Comparison of ENCODE assay signal across 8 cellular contexts in the genomic region with DNA sequence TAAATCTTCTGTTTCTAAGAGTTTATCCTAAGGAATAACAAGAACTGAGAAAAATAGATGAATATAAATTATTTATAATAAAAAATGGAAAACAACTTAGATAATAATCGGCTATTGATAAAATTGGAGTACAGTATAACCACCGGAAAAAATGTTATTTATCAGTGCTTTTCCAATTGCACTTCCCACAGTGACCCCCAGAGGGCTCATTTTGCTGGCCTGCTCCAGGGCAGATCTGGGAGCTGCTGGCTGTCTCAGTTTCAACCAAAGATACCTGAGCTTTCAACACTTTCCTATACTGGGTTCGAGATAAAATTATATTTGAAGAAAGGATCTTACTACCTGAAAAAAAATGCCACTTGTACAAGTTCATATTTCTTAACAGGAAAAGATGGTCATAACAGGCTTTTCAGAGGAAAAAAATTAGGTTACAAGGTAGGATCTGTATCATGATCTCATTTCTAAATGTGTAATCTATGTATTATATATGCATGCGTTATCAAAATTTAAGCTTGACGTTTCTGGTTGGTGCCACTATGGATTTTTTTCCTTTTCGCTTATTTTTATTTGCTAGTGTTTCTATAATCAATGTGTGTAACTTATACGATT.
DNase-seq lines count a peak whose midpoint lies in the region; ATAC-seq and TF ChIP-seq lines count a peak whose summit lies in the region.

No MANE protein-coding gene starts in this region.

- H3K36me3 ChIP-seq in DOHH2 (ENCODE audit: control insufficient read depth, low read length), result no peaks in the 10 kb centered on the region

- H4K20me1 ChIP-seq in DOHH2 (ENCODE audit: control insufficient read depth, insufficient read depth, low read depth, low read length), result no peaks in the 10 kb centered on the region

- no peak overlapping the region for H3K4me2 ChIP-seq in DOHH2 (ENCODE audit: low read length)

- TF ChIP-seq CTCF in DOHH2 (IDR thresholded peaks at IDR 0.05; ENCODE audit: low read depth, low read length, poor library complexity, severe bottlenecking), result peak; percentile 81

- H3F3A ChIP-seq in DOHH2 (ENCODE audit: control insufficient read depth, insufficient read depth), result no peaks in the 10 kb centered on the region

- no peaks in the 10 kb centered on the region for H3K9me3 ChIP-seq in DOHH2 (ENCODE audit: control insufficient read depth, insufficient read depth, low read length)

- H3K4me3 ChIP-seq in DOHH2 (ENCODE audit: low read length), result no peak overlapping the region

- no peaks in the 10 kb centered on the region for H3K79me2 ChIP-seq in DOHH2 (ENCODE audit: control insufficient read depth, low read length)

- no peaks in the 10 kb centered on the region for H3K27me3 ChIP-seq in DOHH2 (ENCODE audit: control insufficient read depth, low read length)

- ATAC-seq in GM21360 (IDR thresholded peaks at IDR 0.05; ENCODE audit: unreplicated experiment) (peak; percentile 87), SK-N-SH treated with all-trans-retinoic acid at 6 μM for 48 hours (peak; percentile 83)

- H3K27ac ChIP-seq in DOHH2 (ENCODE audit: low read depth, low read length), result no peak overlapping the region

- no peaks in the 10 kb centered on the region for H3K9me2 ChIP-seq in DOHH2 (replicated peaks; ENCODE audit: control insufficient read depth, low read length)

- DNase-seq in HuH-7 (ENCODE audit: low spot score) (peak; percentile 63), amygdala (lab: John Stamatoyannopoulos, UW) (peak in 31 of 56 donors; percentile 1 to 77 (median 25)), hippocampal formation (lab: John Stamatoyannopoulos, UW) (peak; percentile 24 to 37), retina (no peak)
- peak; percentile 11 to 36 for DNase-seq in stimulated activated CD4-positive, alpha-beta T cell treated with anti-CD3 and anti-CD28 coated beads, Interleukin-1b, Interleukin-23, amount 100 ng/mL, for 1 hour (ENCODE audit: low read depth in 2 of 2)

- no peaks in the 10 kb centered on the region for H3K4me1 ChIP-seq in DOHH2 (ENCODE audit: control insufficient read depth, low read length)

TF ChIP-seq in SK-N-SH treated with all-trans-retinoic acid at 6 μM for 48 hours, 23 proteins besides CTCF, POLR2A, EP300 and RAD21:
- TF ChIP-seq PPARA (CRISPR knock-in tag; IDR thresholded peaks at IDR 0.05; ENCODE audit: borderline replicate concordance) (no peak), ZC3H10 (CRISPR knock-in tag; IDR thresholded peaks at IDR 0.05) (no peak), TCF4 (CRISPR knock-in tag; IDR thresholded peaks at IDR 0.05; ENCODE audit: borderline replicate concordance) (no peak), ZFP30 (CRISPR knock-in tag; IDR thresholded peaks at IDR 0.05) (no peak), ESRRG (CRISPR knock-in tag; IDR thresholded peaks at IDR 0.05) (no peak), ZNF70 (CRISPR knock-in tag; IDR thresholded peaks at IDR 0.05) (no peak), BACH2 (CRISPR knock-in tag; IDR thresholded peaks at IDR 0.05; ENCODE audit: borderline replicate concordance) (no peak), ZNF565 (CRISPR knock-in tag; conservative IDR thresholded peaks at IDR 0.05; ENCODE audit: low read depth) (no peak), RARB (CRISPR knock-in tag; IDR thresholded peaks at IDR 0.05) (no peak), CSDC2 (CRISPR knock-in tag; IDR thresholded peaks at IDR 0.05) (no peak), OSR1 (CRISPR knock-in tag; IDR thresholded peaks at IDR 0.05) (no peak), ARNTL (CRISPR knock-in tag; IDR thresholded peaks at IDR 0.05; ENCODE audit: borderline replicate concordance, low read depth) (no peak), ISL1 (CRISPR knock-in tag; IDR thresholded peaks at IDR 0.05) (no peak), SNAI2 (CRISPR knock-in tag; IDR thresholded peaks at IDR 0.05) (no peak)
- TF ChIP-seq, protein P1, sequence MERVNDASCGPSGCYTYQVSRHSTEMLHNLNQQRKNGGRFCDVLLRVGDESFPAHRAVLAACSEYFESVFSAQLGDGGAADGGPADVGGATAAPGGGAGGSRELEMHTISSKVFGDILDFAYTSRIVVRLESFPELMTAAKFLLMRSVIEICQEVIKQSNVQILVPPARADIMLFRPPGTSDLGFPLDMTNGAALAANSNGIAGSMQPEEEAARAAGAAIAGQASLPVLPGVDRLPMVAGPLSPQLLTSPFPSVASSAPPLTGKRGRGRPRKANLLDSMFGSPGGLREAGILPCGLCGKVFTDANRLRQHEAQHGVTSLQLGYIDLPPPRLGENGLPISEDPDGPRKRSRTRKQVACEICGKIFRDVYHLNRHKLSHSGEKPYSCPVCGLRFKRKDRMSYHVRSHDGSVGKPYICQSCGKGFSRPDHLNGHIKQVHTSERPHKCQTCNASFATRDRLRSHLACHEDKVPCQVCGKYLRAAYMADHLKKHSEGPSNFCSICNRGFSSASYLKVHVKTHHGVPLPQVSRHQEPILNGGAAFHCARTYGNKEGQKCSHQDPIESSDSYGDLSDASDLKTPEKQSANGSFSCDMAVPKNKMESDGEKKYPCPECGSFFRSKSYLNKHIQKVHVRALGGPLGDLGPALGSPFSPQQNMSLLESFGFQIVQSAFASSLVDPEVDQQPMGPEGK (CRISPR knock-in tag; IDR thresholded peaks at IDR 0.05; ENCODE audit: borderline replicate concordance), result no peak
- TF ChIP-seq, protein P2, sequence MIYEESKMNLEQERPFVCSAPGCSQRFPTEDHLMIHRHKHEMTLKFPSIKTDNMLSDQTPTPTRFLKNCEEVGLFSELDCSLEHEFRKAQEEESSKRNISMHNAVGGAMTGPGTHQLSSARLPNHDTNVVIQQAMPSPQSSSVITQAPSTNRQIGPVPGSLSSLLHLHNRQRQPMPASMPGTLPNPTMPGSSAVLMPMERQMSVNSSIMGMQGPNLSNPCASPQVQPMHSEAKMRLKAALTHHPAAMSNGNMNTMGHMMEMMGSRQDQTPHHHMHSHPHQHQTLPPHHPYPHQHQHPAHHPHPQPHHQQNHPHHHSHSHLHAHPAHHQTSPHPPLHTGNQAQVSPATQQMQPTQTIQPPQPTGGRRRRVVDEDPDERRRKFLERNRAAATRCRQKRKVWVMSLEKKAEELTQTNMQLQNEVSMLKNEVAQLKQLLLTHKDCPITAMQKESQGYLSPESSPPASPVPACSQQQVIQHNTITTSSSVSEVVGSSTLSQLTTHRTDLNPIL (CRISPR knock-in tag; IDR thresholded peaks at IDR 0.05; ENCODE audit: low read depth), result no peak
- TF ChIP-seq, protein P3, sequence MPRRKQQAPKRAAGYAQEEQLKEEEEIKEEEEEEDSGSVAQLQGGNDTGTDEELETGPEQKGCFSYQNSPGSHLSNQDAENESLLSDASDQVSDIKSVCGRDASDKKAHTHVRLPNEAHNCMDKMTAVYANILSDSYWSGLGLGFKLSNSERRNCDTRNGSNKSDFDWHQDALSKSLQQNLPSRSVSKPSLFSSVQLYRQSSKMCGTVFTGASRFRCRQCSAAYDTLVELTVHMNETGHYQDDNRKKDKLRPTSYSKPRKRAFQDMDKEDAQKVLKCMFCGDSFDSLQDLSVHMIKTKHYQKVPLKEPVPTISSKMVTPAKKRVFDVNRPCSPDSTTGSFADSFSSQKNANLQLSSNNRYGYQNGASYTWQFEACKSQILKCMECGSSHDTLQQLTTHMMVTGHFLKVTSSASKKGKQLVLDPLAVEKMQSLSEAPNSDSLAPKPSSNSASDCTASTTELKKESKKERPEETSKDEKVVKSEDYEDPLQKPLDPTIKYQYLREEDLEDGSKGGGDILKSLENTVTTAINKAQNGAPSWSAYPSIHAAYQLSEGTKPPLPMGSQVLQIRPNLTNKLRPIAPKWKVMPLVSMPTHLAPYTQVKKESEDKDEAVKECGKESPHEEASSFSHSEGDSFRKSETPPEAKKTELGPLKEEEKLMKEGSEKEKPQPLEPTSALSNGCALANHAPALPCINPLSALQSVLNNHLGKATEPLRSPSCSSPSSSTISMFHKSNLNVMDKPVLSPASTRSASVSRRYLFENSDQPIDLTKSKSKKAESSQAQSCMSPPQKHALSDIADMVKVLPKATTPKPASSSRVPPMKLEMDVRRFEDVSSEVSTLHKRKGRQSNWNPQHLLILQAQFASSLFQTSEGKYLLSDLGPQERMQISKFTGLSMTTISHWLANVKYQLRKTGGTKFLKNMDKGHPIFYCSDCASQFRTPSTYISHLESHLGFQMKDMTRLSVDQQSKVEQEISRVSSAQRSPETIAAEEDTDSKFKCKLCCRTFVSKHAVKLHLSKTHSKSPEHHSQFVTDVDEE (CRISPR knock-in tag; IDR thresholded peaks at IDR 0.05), result no peak
- TF ChIP-seq, protein P4, sequence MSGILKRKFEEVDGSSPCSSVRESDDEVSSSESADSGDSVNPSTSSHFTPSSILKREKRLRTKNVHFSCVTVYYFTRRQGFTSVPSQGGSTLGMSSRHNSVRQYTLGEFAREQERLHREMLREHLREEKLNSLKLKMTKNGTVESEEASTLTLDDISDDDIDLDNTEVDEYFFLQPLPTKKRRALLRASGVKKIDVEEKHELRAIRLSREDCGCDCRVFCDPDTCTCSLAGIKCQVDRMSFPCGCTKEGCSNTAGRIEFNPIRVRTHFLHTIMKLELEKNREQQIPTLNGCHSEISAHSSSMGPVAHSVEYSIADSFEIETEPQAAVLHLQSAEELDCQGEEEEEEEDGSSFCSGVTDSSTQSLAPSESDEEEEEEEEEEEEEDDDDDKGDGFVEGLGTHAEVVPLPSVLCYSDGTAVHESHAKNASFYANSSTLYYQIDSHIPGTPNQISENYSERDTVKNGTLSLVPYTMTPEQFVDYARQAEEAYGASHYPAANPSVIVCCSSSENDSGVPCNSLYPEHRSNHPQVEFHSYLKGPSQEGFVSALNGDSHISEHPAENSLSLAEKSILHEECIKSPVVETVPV (CRISPR knock-in tag; IDR thresholded peaks at IDR 0.05), result no peak
